ENCODE assay signal across 2 cellular contexts in the genomic region with DNA sequence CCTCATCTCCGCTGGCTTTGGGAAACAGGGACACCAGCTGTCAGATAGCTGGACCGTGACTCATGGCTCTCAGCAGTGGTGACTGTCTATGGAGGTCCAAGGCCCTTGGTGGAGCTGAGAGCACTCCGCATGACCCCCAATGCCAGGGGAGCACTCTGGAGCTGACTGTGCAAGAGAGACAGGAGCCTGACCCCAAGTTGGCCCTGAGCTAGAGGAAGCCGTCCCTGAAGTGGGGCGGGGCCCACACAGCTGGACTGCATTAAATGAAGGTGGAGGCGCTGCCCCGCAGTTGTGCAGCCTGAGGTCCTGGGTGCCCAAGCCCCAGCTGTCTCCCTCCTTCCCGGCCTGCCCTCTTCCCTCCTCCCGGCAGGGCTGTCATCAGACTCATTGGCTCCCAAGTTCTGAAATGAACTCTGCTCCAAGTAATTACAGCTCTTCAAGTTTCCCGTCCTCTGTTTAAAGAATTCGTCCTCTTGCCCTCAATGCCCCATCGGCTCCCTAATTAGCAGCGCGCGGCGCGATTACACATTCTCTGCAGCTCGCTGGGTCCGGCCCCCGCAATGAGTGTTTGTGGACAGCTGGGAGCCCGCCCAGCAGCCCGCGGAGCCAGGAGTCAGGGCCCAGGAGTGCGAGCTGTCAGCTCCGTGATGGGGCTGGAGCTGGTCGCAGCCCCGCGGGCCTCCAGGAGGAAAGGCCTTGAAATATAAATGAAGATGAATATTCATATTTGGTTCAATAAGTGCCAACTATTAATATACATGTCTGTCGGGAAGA.
TF ChIP-seq lines count a peak whose summit lies in the region.

No MANE protein-coding gene starts in this region.

TF ChIP-seq in IMR-90, 13 proteins besides CTCF, POLR2A, EP300 and RAD21 (continued from another document):
- no peak for TF ChIP-seq RFX5 (IDR thresholded peaks at IDR 0.05; ENCODE audit: low read depth, low read length)
- no peak for TF ChIP-seq RCOR1 (IDR thresholded peaks at IDR 0.05; ENCODE audit: insufficient replicate concordance, low read length)

TF ChIP-seq in liver, 16 proteins besides CTCF, POLR2A, EP300 and RAD21 (continued from another document):
- no peak for TF ChIP-seq REST (IDR thresholded peaks at IDR 0.05)
